In genomic region chr2:150279673-150280072, GRCh38 we compare ENCODE assay signal across 13 cellular contexts.
"Had no signal": no experiment of that assay in that cellular context is flagged by ENCODE, and none has a peak within 500 bp of the region (broad histone marks: within the 10 kb centered on the region; RNA-seq: fewer than 3 reads in every experiment).

No MANE protein-coding gene starts in this region.

- H3K27me3 ChIP-seq: testis had no signal

- H3K4me1 ChIP-seq: testis had no signal

- H3K27ac ChIP-seq: testis, VCaP had no signal

- H3K36me3 Mint-ChIP-seq: activated CD4-positive, alpha-beta memory T cell treated with anti-CD3 and anti-CD28 coated beads for 36 hours; immature natural killer cell had no signal

- DNase-seq: activated CD4-positive, alpha-beta memory T cell treated with anti-CD3 and anti-CD28 coated beads for 36 hours; activated effector memory CD4-positive, alpha-beta T cell treated with anti-CD3 and anti-CD28 coated beads, Interleukin-2, amount 50 U/mL, for 16 hours; activated T-cell treated with anti-CD3 and anti-CD28 coated beads, Interleukin-2, amount 50 U/mL, for 4 hours; amygdala; effector CD4-positive, alpha-beta T cell; immature natural killer cell; stimulated activated CD4-positive, alpha-beta T cell treated with anti-CD3 and anti-CD28 coated beads, Interleukin-2, amount 100 ng/mL, for 48 hours; stimulated activated naive CD4-positive, alpha-beta T cell treated with Interleukin-2 at 50 U/mL for 16 hours; T1000 had no signal

- H3K27ac Mint-ChIP-seq: activated CD4-positive, alpha-beta memory T cell treated with anti-CD3 and anti-CD28 coated beads for 36 hours; activated naive CD4-positive, alpha-beta T cell treated with anti-CD3 and anti-CD28 coated beads, Interleukin-2, amount 50 U/mL, for 72 hours; immature natural killer cell; natural killer cell treated with Interleukin-12 subunit alpha and Interleukin-12 subunit beta and Interleukin-15 and Interleukin-18, amount 100 ng/mL, for 72 hours had no signal

- H3K4me3 Mint-ChIP-seq: activated CD4-positive, alpha-beta memory T cell treated with anti-CD3 and anti-CD28 coated beads for 36 hours; activated T-cell treated with anti-CD3 and anti-CD28 coated beads, Interleukin-2, amount 50 U/mL, for 4 hours; immature natural killer cell; natural killer cell treated with Interleukin-12 subunit alpha and Interleukin-12 subunit beta and Interleukin-15 and Interleukin-18, amount 100 ng/mL, for 72 hours had no signal

- H3K27me3 Mint-ChIP-seq: activated CD4-positive, alpha-beta memory T cell treated with anti-CD3 and anti-CD28 coated beads for 36 hours; natural killer cell treated with Interleukin-12 subunit alpha and Interleukin-12 subunit beta and Interleukin-15 and Interleukin-18, amount 100 ng/mL, for 72 hours had no signal

- H3K4me1 Mint-ChIP-seq: immature natural killer cell had no signal

- H3K9me3 ChIP-seq: testis had no signal

- H3K4me3 ChIP-seq: testis had no signal
